Comparison of ENCODE assay signal across 8 cellular contexts in the genomic region with DNA sequence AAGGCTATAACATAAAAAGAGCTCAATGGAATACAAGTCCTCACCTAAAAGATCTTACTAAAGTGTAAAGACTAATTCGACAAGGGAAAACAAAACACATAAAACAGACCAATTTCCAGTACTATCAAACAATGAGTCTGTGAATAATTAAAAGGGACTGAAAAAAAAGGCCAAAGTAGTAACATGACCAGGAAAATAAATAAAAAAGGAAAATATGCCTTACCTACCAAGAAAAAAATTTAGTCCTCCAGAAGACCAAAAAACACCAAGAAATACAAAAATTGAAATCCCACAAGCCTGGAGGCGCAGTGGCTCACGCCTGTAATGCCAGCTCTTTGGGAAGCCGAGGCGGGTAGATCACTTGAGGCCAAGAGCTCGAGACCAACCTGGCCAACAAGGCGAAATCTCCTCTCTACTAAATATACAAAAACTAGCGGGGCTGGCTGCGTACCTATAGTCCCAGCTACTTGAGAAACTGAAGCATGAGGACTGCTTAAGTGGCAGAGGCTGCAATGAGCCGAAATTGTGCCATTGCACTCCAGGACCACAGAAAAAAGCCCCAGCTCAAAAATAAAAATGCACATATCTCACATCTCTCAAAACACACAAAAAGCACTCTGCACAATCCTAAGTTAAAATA.
DNase-seq lines count a peak whose midpoint lies in the region; ATAC-seq and TF ChIP-seq lines count a peak whose summit lies in the region.

No MANE protein-coding gene starts in this region.

- H3K9me3 ChIP-seq in PC-9 (ENCODE audit: insufficient read depth, low read depth) (no peaks in the 10 kb centered on the region), mammary epithelial cell (replicated peaks; ENCODE audit: insufficient read depth, low read length) (no peaks in the 10 kb centered on the region), muscle layer of duodenum (ENCODE audit: control insufficient read depth in 1 of 2, low read length in 2 of 2) (no peaks in the 10 kb centered on the region), thoracic aorta (no peaks in the 10 kb centered on the region)

- dilution Hi-C loops in mammary epithelial cell (cut with HindIII; ENCODE audit: low sequenced_read_pairs): no loop called here

- no peaks in the 10 kb centered on the region for H3K27me3 ChIP-seq in PC-9 (ENCODE audit: insufficient read depth, low read depth)
- no peaks in the 10 kb centered on the region for H3K27me3 ChIP-seq in mammary epithelial cell (ENCODE audit: insufficient read depth, low read length)
- H3K27me3 ChIP-seq in muscle layer of duodenum (ENCODE audit: low read depth, low read length): no peaks in the 10 kb centered on the region
- no peaks in the 10 kb centered on the region for H3K27me3 ChIP-seq in thoracic aorta (replicated peaks; ENCODE audit: insufficient read depth)

- H3K27ac ChIP-seq in PC-9 (0 out of 2 replicates have a peak overlapping the region, but pooled peaks have one; percentile 1), mammary epithelial cell (ENCODE audit: insufficient read depth, low read depth, low read length) (no peak overlapping the region), muscle layer of duodenum (ENCODE audit: low read length) (peak overlapping the region; percentile 96), thoracic aorta (peak overlapping the region; percentile 71 to 81)

- no peaks in the 10 kb centered on the region for H3K9me2 ChIP-seq in PC-9 (ENCODE audit: insufficient read depth)

- in situ Hi-C loops in mammary epithelial cell (cut with MboI; ENCODE audit: low sequenced_read_pairs in 2 of 2): no loop called here

- CTCF ChIA-PET in PC-9 (lab: Charles Lee): no interaction called here
- CTCF ChIA-PET in mammary epithelial cell (lab: Charles Lee; ENCODE audit: low non-redundant PET): interaction anchor here (0.6 to 0.8 kb wide), 2 partner anchors 54 to 90 kb away, joined by 3 read pairs; no protein-coding TSS in a partner anchor

- peak; percentile 30 for DNase-seq in NK-92 treated with Interleukin-12 subunit alpha and Interleukin-12 subunit beta, amount 100 ng/mL, for 24 hours (lab: John Stamatoyannopoulos, UW)
- DNase-seq in NK-92 (lab: John Stamatoyannopoulos, UW; ENCODE audit: unreplicated experiment) (no peak), PC-9 (peak in 1 of 2 experiments; percentile 16), mammary epithelial cell (peak; percentile 98), thoracic aorta (ENCODE audit: low spot score) (no peak)

- BruUV-seq in PC-9 (replicated peaks; lab: Mats Ljungman, UMichigan): no TSS peak
- TSS peak; percentile 95 for BruUV-seq in mammary epithelial cell (replicated peaks; lab: Mats Ljungman, UMichigan)

- no peak overlapping the region for H2AFZ ChIP-seq in PC-9
- H2AFZ ChIP-seq in mammary epithelial cell (ENCODE audit: low read depth, low read length): no peak overlapping the region

- peaks cover 22% of the 10 kb centered on the region for H3F3A ChIP-seq in PC-9 (ENCODE audit: insufficient read depth, low read depth)

- WGBS in mammary epithelial cell (ENCODE audit: low coverage, missing lambda C conversion rate): 20% methylated on average over 10 of the region's 10 CpGs

- intact Hi-C loops in PC-9 (cut with micrococcal nuclease; ENCODE audit: unreplicated experiment) (loop anchor here (1.0 to 5.0 kb wide), 5 partner anchors 28 to 113 kb away; partner anchors contain the start of genes RAD51C and TEX14), mammary epithelial cell (cut with micrococcal nuclease) (loop anchor here (1.0 to 10.0 kb wide), 9 partner anchors 28 to 476 kb away; partner anchors contain the start of genes RAD51C, RNF43, TEX14 and TRIM37)

- H3K9ac ChIP-seq in mammary epithelial cell (ENCODE audit: insufficient read depth, low read length): no peak overlapping the region

- peak overlapping the region; percentile 30 for H3K4me2 ChIP-seq in PC-9
- no peak overlapping the region for H3K4me2 ChIP-seq in mammary epithelial cell (ENCODE audit: insufficient read depth, low read depth, low read length)

- no peaks in the 10 kb centered on the region for H3K79me2 ChIP-seq in PC-9 (ENCODE audit: low read depth)
- H3K79me2 ChIP-seq in mammary epithelial cell (ENCODE audit: insufficient read depth, low read length): no peaks in the 10 kb centered on the region

- H3K4me3 ChIP-seq in PC-9: no peak overlapping the region
- no peak overlapping the region for H3K4me3 ChIP-seq in mammary epithelial cell (replicated peaks in 1 of 3; ENCODE audit: insufficient read depth in 1 of 3, low read depth in 2 of 3, low read length in 3 of 3)
- peak overlapping the region; percentile 53 to 71 for H3K4me3 ChIP-seq in muscle layer of duodenum (ENCODE audit: low read depth in 1 of 2, low read length in 2 of 2)
- peak overlapping the region; percentile 62 for H3K4me3 ChIP-seq in thoracic aorta

- peaks cover 5% of the 10 kb centered on the region for H3K4me1 ChIP-seq in PC-9 (replicated peaks; ENCODE audit: insufficient read depth)
- H3K4me1 ChIP-seq in mammary epithelial cell (ENCODE audit: insufficient read depth, low read length): peaks cover 4% of the 10 kb centered on the region
- H3K4me1 ChIP-seq in muscle layer of duodenum (ENCODE audit: control insufficient read depth in 1 of 2, insufficient read depth in 2 of 2, low read length in 2 of 2): peaks cover 0 to 4% of the 10 kb centered on the region in 2 donors
- no peaks in the 10 kb centered on the region for H3K4me1 ChIP-seq in thoracic aorta (ENCODE audit: control insufficient read depth in 1 of 2, low read depth in 2 of 2)

- H3K36me3 ChIP-seq in PC-9 (ENCODE audit: low read depth): no peaks in the 10 kb centered on the region
- no peaks in the 10 kb centered on the region for H3K36me3 ChIP-seq in mammary epithelial cell (ENCODE audit: insufficient read depth, low read length)
- H3K36me3 ChIP-seq in muscle layer of duodenum (ENCODE audit: control insufficient read depth in 1 of 2, insufficient read depth in 2 of 2, low read length in 2 of 2): no peaks in the 10 kb centered on the region
- H3K36me3 ChIP-seq in thoracic aorta: no peaks in the 10 kb centered on the region

- peak; percentile 2 for ATAC-seq in thoracic aorta (ENCODE audit: insufficient number of reproducible peaks, low FRiP score, low read depth)
- no peak for ATAC-seq in GM21390 (IDR thresholded peaks at IDR 0.05; ENCODE audit: unreplicated experiment)
- no peak for ATAC-seq in GM19035 (IDR thresholded peaks at IDR 0.05; ENCODE audit: unreplicated experiment)

- TF ChIP-seq CTCF in PC-9 (conservative IDR thresholded peaks at IDR 0.05) (no peak), mammary epithelial cell (conservative IDR thresholded peaks at IDR 0.05 in 1 of 2, IDR thresholded peaks at IDR 0.05 in 1 of 2; ENCODE audit: extremely low read depth in 1 of 2, insufficient read depth in 1 of 2, low read depth in 1 of 2, low read length in 2 of 2) (no peak), thoracic aorta (IDR thresholded peaks at IDR 0.05) (no peak)

- POLR2A ChIA-PET in PC-9 (lab: Charles Lee; ENCODE audit: unreplicated experiment): interaction anchor here (0.5 to 1.4 kb wide), 11 partner anchors 28 to 214 kb away, joined by 3 to 27 read pairs (median 7); partner anchors contain the start of gene RNF43

- H4K20me1 ChIP-seq in PC-9 (ENCODE audit: insufficient read depth) (no peaks in the 10 kb centered on the region), mammary epithelial cell (ENCODE audit: insufficient read depth, low read length) (no peaks in the 10 kb centered on the region)

Comparison
In these comparisons a context has a peak if more than half of its experiments do, and no peak if none do; other contexts are left out.
1. DNase-seq: peak in NK-92 treated with Interleukin-12 subunit alpha and Interleukin-12 subunit beta, amount 100 ng/mL, for 24 hours (single experiment) and mammary epithelial cell (single experiment); none in NK-92 (single experiment) and thoracic aorta (single experiment).
2. H3K4me3 ChIP-seq: peak in muscle layer of duodenum (2 of 2) and thoracic aorta (single experiment); none in PC-9 (single experiment) and mammary epithelial cell (0 of 3).